Comparison of ENCODE assay signal across 19 cellular contexts in genomic region chr7:3234051-3234450, GRCh38.
DNase-seq lines count a peak whose midpoint lies in the region; ATAC-seq and TF ChIP-seq lines count a peak whose summit lies in the region.
"Had no signal": no experiment of that assay in that cellular context is flagged by ENCODE, and none has a peak within 500 bp of the region (broad histone marks: within the 10 kb centered on the region; RNA-seq: fewer than 3 reads in every experiment).

No MANE protein-coding gene starts in this region.

- no peak overlapping the region for H3K4me2 ChIP-seq in trophoblast cell (ENCODE audit: low read length)
- H3K4me2 ChIP-seq: A549 had no signal

- H2AFZ ChIP-seq in trophoblast cell (ENCODE audit: insufficient read depth, low read length, poor library complexity), result no peak overlapping the region

- H3K18ac ChIP-seq in trophoblast cell (ENCODE audit: low read length), result no peak overlapping the region

- H3K27me3 Mint-ChIP-seq in type B pancreatic cell, result peaks cover 5% of the 10 kb centered on the region

- H2AK5ac ChIP-seq in trophoblast cell (ENCODE audit: low read length), result peak overlapping the region; percentile 32

- no peaks in the 10 kb centered on the region for H3K79me1 ChIP-seq in trophoblast cell (ENCODE audit: low read length)

- H3K9me3 Mint-ChIP-seq in type B pancreatic cell, result peaks cover 14% of the 10 kb centered on the region

- ATAC-seq in HG02852 (IDR thresholded peaks at IDR 0.05; ENCODE audit: unreplicated experiment), result no peak
- ATAC-seq: A549 had no signal

- no peak overlapping the region for H3K4me3 ChIP-seq in coronary artery
- no peak overlapping the region for H3K4me3 ChIP-seq in trophoblast cell (ENCODE audit: low read depth, low read length)
- H3K4me3 ChIP-seq: A549, HAP-1 had no signal

- H3K27ac Mint-ChIP-seq in type B pancreatic cell, result no peak overlapping the region
- H3K27ac Mint-ChIP-seq: CD4-positive, alpha-beta memory T cell; HFFc6 had no signal

- no CpG with 5 or more reads among the region's 6 CpGs for WGBS in trophoblast cell (ENCODE audit: extremely low coverage, insufficient coverage, insufficient read length)

- H3K14ac ChIP-seq in trophoblast cell (ENCODE audit: low read length), result no peak overlapping the region

- H3K27ac ChIP-seq in coronary artery (peak overlapping the region; percentile 73 to 81), trophoblast cell (ENCODE audit: low read depth, low read length) (no peak overlapping the region)
- H3K27ac ChIP-seq: A549 had no signal

- H3K36me3 Mint-ChIP-seq in type B pancreatic cell, result peaks cover 8% of the 10 kb centered on the region

- DNase-seq in coronary artery (ENCODE audit: low spot score), result no peak
- DNase-seq in mesenteric fat pad (ENCODE audit: low spot score), result peak; percentile 65
- DNase-seq in trophoblast cell, result no peak
- peak; percentile 45 for DNase-seq in type B pancreatic cell (ENCODE audit: extremely low spot score, unreplicated experiment)
- DNase-seq in NCI-H510A (lab: John Stamatoyannopoulos, UW), result no peak
- no peak for DNase-seq in DMS 273 (lab: John Stamatoyannopoulos, UW; ENCODE audit: unreplicated experiment)
- DNase-seq: 8988T; ACHN; C1 segment of cervical spinal cord; Calu3; CD4-positive, alpha-beta memory T cell; COR-L47; DMS153; DND-41; GOT3; HFFc6 had no signal

- no peak overlapping the region for H3K4ac ChIP-seq in trophoblast cell (ENCODE audit: low read depth, low read length)

- H2BK12ac ChIP-seq in trophoblast cell (ENCODE audit: low read length), result no peak overlapping the region

- H2BK5ac ChIP-seq in trophoblast cell (ENCODE audit: low read depth, low read length, poor library complexity), result no peak overlapping the region

- H3K9me3 ChIP-seq in trophoblast cell (ENCODE audit: insufficient read depth, low read depth, low read length), result peaks cover 4% of the 10 kb centered on the region
- H3K9me3 ChIP-seq: HAP-1 had no signal

- no peaks in the 10 kb centered on the region for H3K4me1 ChIP-seq in trophoblast cell (ENCODE audit: control insufficient read depth in 1 of 2, insufficient read depth in 2 of 2, low read length in 2 of 2)
- H3K4me1 ChIP-seq: A549, HAP-1 had no signal

- H3K79me2 ChIP-seq in trophoblast cell (ENCODE audit: control insufficient read depth, insufficient read depth, low read length, poor library complexity), result no peaks in the 10 kb centered on the region

- no peak overlapping the region for H3K23ac ChIP-seq in trophoblast cell (ENCODE audit: low read length)

- no peak overlapping the region for H3K4me3 Mint-ChIP-seq in type B pancreatic cell
- H3K4me3 Mint-ChIP-seq: CD4-positive, alpha-beta memory T cell; HFFc6 had no signal

- H3K4me1 Mint-ChIP-seq in type B pancreatic cell (ENCODE audit: unreplicated experiment), result no peaks in the 10 kb centered on the region

- TF ChIP-seq CTCF in coronary artery (IDR thresholded peaks at IDR 0.05), result no peak
- no peak for TF ChIP-seq CTCF in type B pancreatic cell (conservative IDR thresholded peaks at IDR 0.05)

- no peak overlapping the region for H4K91ac ChIP-seq in trophoblast cell (ENCODE audit: low read depth, low read length)

- H3K27me3 ChIP-seq in trophoblast cell (ENCODE audit: insufficient read depth, low read length), result no peaks in the 10 kb centered on the region

- no peak overlapping the region for H3K9ac ChIP-seq in trophoblast cell (ENCODE audit: low read length)

- H4K8ac ChIP-seq in trophoblast cell (ENCODE audit: low read depth, low read length), result no peak overlapping the region

- H2BK120ac ChIP-seq in trophoblast cell (ENCODE audit: insufficient read depth, low read length, poor library complexity), result no peak overlapping the region

- no peak overlapping the region for H4K12ac ChIP-seq in trophoblast cell (ENCODE audit: low read depth, low read length)

- no peaks in the 10 kb centered on the region for H3K36me3 ChIP-seq in trophoblast cell (ENCODE audit: control insufficient read depth in 1 of 2, insufficient read depth in 2 of 2, low read length in 2 of 2)
- H3K36me3 ChIP-seq: HAP-1 had no signal

Comparison
In these comparisons a context has a peak if more than half of its experiments do, and no peak if none do; other contexts are left out.
1. DNase-seq: peak in mesenteric fat pad (single experiment) and type B pancreatic cell (single experiment); none in coronary artery (single experiment), trophoblast cell (0 of 2), NCI-H510A (single experiment) and DMS 273 (single experiment).